In the genomic region with DNA sequence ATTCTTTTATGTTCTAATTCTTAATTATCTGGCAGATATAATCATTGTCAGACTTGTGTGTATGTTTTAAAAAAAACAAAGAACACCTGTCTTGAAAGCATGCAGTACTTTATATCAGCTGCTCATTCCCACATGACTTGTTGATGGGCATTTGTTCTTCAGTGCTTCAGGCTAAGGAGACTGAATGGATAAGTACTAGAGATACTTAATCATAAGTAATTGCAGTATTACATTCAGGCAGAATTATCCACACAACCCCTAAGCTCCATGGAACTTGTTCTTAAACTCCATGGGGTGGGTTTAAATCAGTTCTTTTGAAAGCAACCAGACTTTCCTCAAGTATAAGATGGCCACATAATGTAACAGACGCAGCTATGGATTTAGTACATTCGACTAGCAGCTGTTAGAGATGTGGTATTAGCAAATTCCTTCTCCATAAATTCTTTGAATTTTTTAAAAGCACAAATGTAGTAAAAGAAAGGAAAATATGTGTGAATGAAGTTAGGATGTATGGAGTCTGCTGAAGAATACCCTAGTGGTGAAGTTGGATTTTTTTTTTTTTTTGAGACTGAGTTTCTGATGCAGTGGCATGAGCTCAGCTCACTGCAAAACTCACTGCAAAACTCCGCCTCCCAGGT, we compare ENCODE assay signal across 13 cellular contexts. TPM values are rescaled to one million over a fixed set of nuclear protein-coding genes. Genes with fewer than 3 reads are reported as not detected.
DNase-seq lines count a peak whose midpoint lies in the region; ATAC-seq and TF ChIP-seq lines count a peak whose summit lies in the region.
"Had no signal": no experiment of that assay in that cellular context is flagged by ENCODE, and none has a peak within 500 bp of the region (broad histone marks: within the 10 kb centered on the region; RNA-seq: fewer than 3 reads in every experiment).

No MANE protein-coding gene starts in this region.

- H3K4me3 Mint-ChIP-seq in CD4-positive, alpha-beta T cell, result no peak overlapping the region

- intact Hi-C loops in CD4-positive, alpha-beta T cell (cut with DNase I, micrococcal nuclease), result loop anchor here in 1 of 2 experiments (10.0 kb wide), 1 partner anchor 263 kb away; a partner anchor contains a TSS
- intact Hi-C loops in adrenal gland (cut with DNase I), result no loop called here

- no peaks in the 10 kb centered on the region for H3K27me3 Mint-ChIP-seq in CD4-positive, alpha-beta T cell

- H2BK15ac ChIP-seq in mesenchymal stem cell (ENCODE audit: low read depth, poor library complexity, severe bottlenecking), result no peak overlapping the region

- TF ChIP-seq CTCF in CD4-positive, alpha-beta T cell (IDR thresholded peaks at IDR 0.05), result no peak
- TF ChIP-seq CTCF in adrenal gland (IDR thresholded peaks at IDR 0.05), result peak in 2 of 6 experiments; percentile 14 to 18

- H2AFZ ChIP-seq in mesenchymal stem cell (ENCODE audit: low read depth, low read length), result no peak overlapping the region
- H2AFZ ChIP-seq: PC-9 had no signal

- H4K8ac ChIP-seq in mesenchymal stem cell (ENCODE audit: low read length), result no peak overlapping the region

- H3K36me3 Mint-ChIP-seq in CD4-positive, alpha-beta T cell (ENCODE audit: low read depth), result no peaks in the 10 kb centered on the region

- no peaks in the 10 kb centered on the region for H3K9me3 ChIP-seq in CD4-positive, alpha-beta T cell (ENCODE audit: control insufficient read depth, low read length)
- no peaks in the 10 kb centered on the region for H3K9me3 ChIP-seq in mesenchymal stem cell (ENCODE audit: control insufficient read depth, low read length)
- no peaks in the 10 kb centered on the region for H3K9me3 ChIP-seq in adrenal gland (replicated peaks in 1 of 3)
- H3K9me3 ChIP-seq: left ventricle myocardium inferior, ovary had no signal

- H4K91ac ChIP-seq in mesenchymal stem cell (ENCODE audit: low read length), result no peak overlapping the region

- no peak overlapping the region for H3K27ac ChIP-seq in CD4-positive, alpha-beta T cell (ENCODE audit: low read depth, low read length)
- H3K27ac ChIP-seq in mesenchymal stem cell (ENCODE audit: low read length, poor library complexity, severe bottlenecking) (no peak overlapping the region), adrenal gland (no peak overlapping the region)
- H3K27ac ChIP-seq: HL-60, left ventricle myocardium inferior, ovary, PC-9 had no signal

- no peak for ATAC-seq in CD4-positive, alpha-beta T cell (ENCODE audit: poor library complexity)
- ATAC-seq in left lobe of liver, result no peak

- no peak overlapping the region for H3K9ac ChIP-seq in mesenchymal stem cell (ENCODE audit: low read length)

- H3K27ac Mint-ChIP-seq in CD4-positive, alpha-beta T cell, result peak overlapping the region; percentile 65

- no peak overlapping the region for H3K14ac ChIP-seq in mesenchymal stem cell (ENCODE audit: low read length in 2 of 2)

- CTCF ChIA-PET in CD4-positive, alpha-beta T cell (lab: Charles Lee), result interaction anchor here (1.2 to 2.0 kb wide), 4 partner anchors 12 to 144 kb away, joined by 3 to 5 read pairs (median 4); no protein-coding TSS in a partner anchor

- H2AK5ac ChIP-seq in mesenchymal stem cell (ENCODE audit: low read length, severe bottlenecking), result no peak overlapping the region

- H3K9me3 Mint-ChIP-seq in CD4-positive, alpha-beta T cell, result no peaks in the 10 kb centered on the region

- H3K4me2 ChIP-seq in mesenchymal stem cell (ENCODE audit: low read length, poor library complexity, severe bottlenecking), result no peak overlapping the region
- H3K4me2 ChIP-seq: PC-9 had no signal

- H2BK120ac ChIP-seq in mesenchymal stem cell (ENCODE audit: low read depth, low read length), result no peak overlapping the region

- no peak overlapping the region for H3K23ac ChIP-seq in mesenchymal stem cell (ENCODE audit: low read length in 2 of 2)

- TF ChIP-seq POLR2A in adrenal gland (IDR thresholded peaks at IDR 0.05), result no peak

- no peak overlapping the region for H3K4ac ChIP-seq in mesenchymal stem cell (ENCODE audit: low read depth in 1 of 2, low read length in 2 of 2)

- H3K4me1 Mint-ChIP-seq in CD4-positive, alpha-beta T cell (ENCODE audit: low read depth), result peaks cover 20% of the 10 kb centered on the region

- H3K18ac ChIP-seq in mesenchymal stem cell (ENCODE audit: low read depth in 1 of 2, low read length in 2 of 2), result no peak overlapping the region

- H2BK12ac ChIP-seq in mesenchymal stem cell (ENCODE audit: low read length in 2 of 2), result no peak overlapping the region

- POLR2A ChIA-PET in CD4-positive, alpha-beta T cell (lab: Charles Lee), result no interaction called here

- no peak overlapping the region for H2BK5ac ChIP-seq in mesenchymal stem cell (ENCODE audit: low read depth, low read length, poor library complexity, severe bottlenecking)

- WGBS in mesenchymal stem cell, result 100% methylated on average over 2 of the region's 3 CpGs
- WGBS in adrenal gland, 4 donors, result 92 to 97% (median 94%) methylated on average over 3 of the region's 3 CpGs

- no peak for DNase-seq in CD4-positive, alpha-beta T cell
- DNase-seq in LHCN-M2 (ENCODE audit: low read depth), result peak; percentile 74
- peak; percentile 25 for DNase-seq in NCI-H748 treated with DMSO at 0.1 percent for 48 hours (lab: John Stamatoyannopoulos, UW)
- DNase-seq in mesenchymal stem cell, result peak; percentile 12
- no peak for DNase-seq in NCI-H2227 (lab: John Stamatoyannopoulos, UW; ENCODE audit: unreplicated experiment)
- no peak for DNase-seq in dermis blood vessel endothelial cell
- no peak for DNase-seq in adrenal gland
- no peak for DNase-seq in left lobe of liver (ENCODE audit: low spot score)
- DNase-seq: effector CD4-positive, alpha-beta T cell; left ventricle myocardium inferior; ovary; PC-9 had no signal

- H3K27me3 ChIP-seq in CD4-positive, alpha-beta T cell (ENCODE audit: control insufficient read depth, insufficient read depth, low read length), result no peaks in the 10 kb centered on the region
- H3K27me3 ChIP-seq in mesenchymal stem cell (ENCODE audit: control insufficient read depth in 1 of 2, insufficient read depth in 1 of 2, low read length in 2 of 2), result peaks cover 0 to 13% of the 10 kb centered on the region in 2 experiments
- H3K27me3 ChIP-seq in adrenal gland, result no peaks in the 10 kb centered on the region
- H3K27me3 ChIP-seq: ovary had no signal

- H3K36me3 ChIP-seq in mesenchymal stem cell (ENCODE audit: control insufficient read depth in 1 of 2, insufficient read depth in 2 of 2, low read depth in 1 of 2, low read length in 2 of 2) (no peaks in the 10 kb centered on the region), adrenal gland (replicated peaks in 1 of 2) (no peaks in the 10 kb centered on the region)
- H3K36me3 ChIP-seq: left ventricle myocardium inferior, ovary had no signal

- H3K4me3 ChIP-seq in mesenchymal stem cell (ENCODE audit: insufficient read depth in 1 of 2, low read depth in 1 of 2, low read length in 2 of 2) (no peak overlapping the region), adrenal gland (no peak overlapping the region)
- H3K4me3 ChIP-seq: left ventricle myocardium inferior, ovary, PC-9 had no signal

- H3K79me1 ChIP-seq in mesenchymal stem cell (replicated peaks; ENCODE audit: low read length, poor library complexity, severe bottlenecking), result peaks cover 2% of the 10 kb centered on the region

- H3K4me1 ChIP-seq in mesenchymal stem cell (ENCODE audit: control insufficient read depth, insufficient read depth, low read depth, low read length) (no peaks in the 10 kb centered on the region), adrenal gland (replicated peaks in 1 of 2) (peaks cover 0 to 17% of the 10 kb centered on the region in 2 donors)

RNA-seq across cellular contexts. Expression of a gene that starts 3.0 kb away (rescaled TPM):
- total RNA-seq in CD4-positive, alpha-beta T cell, result 10 to 100 TPM; 13.5 to 15.3 TPM
- total RNA-seq in LHCN-M2 (2014; rRNA removed) (116 and 152 TPM in 2 replicates), dermis blood vessel endothelial cell (14.4 and 49.5 TPM in 2 replicates), adrenal gland (10 to 100 TPM; 21.2 to 42.2 (median 39.2) TPM), left lobe of liver (0.75 TPM)
- 42.0 TPM for polyA plus RNA-seq in LHCN-M2 (2012)
- polyA plus RNA-seq in mesenchymal stem cell (2013, experiment 1 of 2), result 56.5 TPM
- 57.3 TPM for polyA plus RNA-seq in mesenchymal stem cell (2013, experiment 2 of 2)
- 10 to 100 TPM; 18.0 to 24.3 (median 23.3) TPM for polyA plus RNA-seq in adrenal gland
- total RNA-seq: PC-9 had no signal

Comparison
In these comparisons a context has a peak if more than half of its experiments do, and no peak if none do; other contexts are left out.
1. DNase-seq: peak in LHCN-M2 (single experiment), NCI-H748 treated with DMSO at 0.1 percent for 48 hours (single experiment) and mesenchymal stem cell (single experiment); none in CD4-positive, alpha-beta T cell (0 of 10), NCI-H2227 (single experiment), dermis blood vessel endothelial cell (single experiment), adrenal gland (0 of 7) and left lobe of liver (single experiment).